Comparison of ENCODE assay signal across 8 cellular contexts in the genomic region with DNA sequence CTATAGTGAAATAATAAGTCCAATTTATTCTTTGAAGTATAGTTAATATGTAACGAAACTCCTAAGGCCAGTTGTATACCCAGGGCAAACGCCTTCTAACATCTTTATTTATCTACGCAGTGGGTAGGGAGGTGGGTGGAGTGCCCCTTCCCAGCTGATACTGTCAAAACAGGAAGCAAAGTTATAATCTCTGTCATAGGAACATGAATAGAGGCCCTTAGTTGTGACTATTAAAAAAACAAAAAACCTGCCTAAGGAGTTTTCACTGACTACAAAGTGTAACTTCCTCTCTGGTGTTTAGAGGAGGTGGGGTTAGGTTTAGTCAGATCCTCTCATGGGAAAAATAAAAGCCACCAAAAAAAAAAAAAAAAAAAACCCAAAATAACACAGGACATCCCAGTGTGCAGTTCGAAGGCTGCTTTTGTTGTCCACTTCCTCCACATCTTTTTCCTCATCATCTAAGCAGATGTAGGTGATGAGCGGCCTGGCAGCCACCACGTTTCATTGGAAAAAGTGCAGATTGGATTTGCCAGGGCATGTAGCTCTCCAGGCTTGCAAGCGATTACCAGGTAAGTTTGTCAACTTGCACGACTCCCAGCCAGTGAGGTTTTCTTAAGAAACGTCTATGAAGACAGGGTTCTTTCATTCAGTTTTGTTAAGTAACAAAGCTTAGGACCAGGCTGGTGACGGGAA. TPM values are rescaled to one million over a fixed set of nuclear protein-coding genes. Genes with fewer than 3 reads are reported as not detected.
DNase-seq lines count a peak whose midpoint lies in the region; ATAC-seq and TF ChIP-seq lines count a peak whose summit lies in the region.

No MANE protein-coding gene starts in this region.

- 20 to 40% (median 26%) methylated on average over 10 of the region's 10 CpGs for WGBS in stomach, 5 donors

- peaks cover 0 to 4% (median 0%) of the 10 kb centered on the region in 3 donors for H3K9me3 Mint-ChIP-seq in T-cell

- no peak for TF ChIP-seq EP300 in stomach (IDR thresholded peaks at IDR 0.05)

- no peaks in the 10 kb centered on the region for H3K27me3 ChIP-seq in foreskin keratinocyte
- H3K27me3 ChIP-seq in stomach: no peaks in the 10 kb centered on the region
- no peaks in the 10 kb centered on the region for H3K27me3 ChIP-seq in MG63

- H3K27ac ChIP-seq in foreskin keratinocyte (peak overlapping the region; percentile 81), stomach (peak overlapping the region; percentile 71 to 86 (median 78))

- CTCF ChIA-PET in T-cell (lab: Charles Lee): interaction anchor here (0.5 to 1.4 kb wide), 4 partner anchors 10 to 1292 kb away, joined by 3 to 6 read pairs (median 4); no protein-coding TSS in a partner anchor

- no peak for TF ChIP-seq CTCF in foreskin keratinocyte (conservative IDR thresholded peaks at IDR 0.05)
- no peak for TF ChIP-seq CTCF in stomach (IDR thresholded peaks at IDR 0.05)

- H3K4me1 Mint-ChIP-seq in T-cell: peaks cover 70 to 88% (median 82%) of the 10 kb centered on the region in 3 donors

- H3K4me1 ChIP-seq in foreskin keratinocyte (peaks cover 54% of the 10 kb centered on the region), stomach (peaks cover 64 to 99% (median 74%) of the 10 kb centered on the region in 4 donors)

- peak; percentile 63 for ATAC-seq in HG03097 (IDR thresholded peaks at IDR 0.05; ENCODE audit: low FRiP score, unreplicated experiment)
- peak; percentile 80 to 83 (median 82) for ATAC-seq in T-cell (replicated peaks in 1 of 4)
- ATAC-seq in foreskin keratinocyte: peak; percentile 42

- H3K4me3 ChIP-seq in stomach (peak overlapping the region in 3 of 4 donors; percentile 5 to 22 (median 10)), MG63 (no peak overlapping the region)

- peak; percentile 30 for DNase-seq in stimulated activated CD4-positive, alpha-beta T cell treated with anti-CD3 and anti-CD28 coated beads, Interleukin-15, amount 100 ng/mL, for 24 hours
- no peak for DNase-seq in stimulated activated CD4-positive, alpha-beta T cell treated with anti-CD3 and anti-CD28 coated beads, Interleukin-12 subunit alpha, Interleukin-12 subunit beta, amount 100 ng/mL, for 4 hours
- peak in 33 of 34 experiments; percentile 25 to 74 (median 54) for DNase-seq in T-cell
- DNase-seq in foreskin keratinocyte: peak in 1 of 2 donors; percentile 67
- peak; percentile 57 for DNase-seq in stomach
- DNase-seq in NCI-H2227 (lab: John Stamatoyannopoulos, UW; ENCODE audit: unreplicated experiment): no peak
- DNase-seq in MG63: no peak

- peak overlapping the region; percentile 94 to 99 for H3K27ac Mint-ChIP-seq in T-cell

- no peaks in the 10 kb centered on the region for H3K9me3 ChIP-seq in stomach
- no peaks in the 10 kb centered on the region for H3K9me3 ChIP-seq in MG63

- peak overlapping the region; percentile 84 to 98 (median 89) for H3K4me3 Mint-ChIP-seq in T-cell

- POLR2A ChIA-PET in T-cell (lab: Charles Lee): interaction anchor here in 1 of 2 donors (0.6 to 0.8 kb wide), 2 partner anchors 58 to 76 kb away, joined by 3 read pairs; no protein-coding TSS in a partner anchor

- H3K36me3 ChIP-seq in stomach: no peaks in the 10 kb centered on the region
- H3K36me3 ChIP-seq in MG63: no peaks in the 10 kb centered on the region

- H3K27me3 Mint-ChIP-seq in T-cell: no peaks in the 10 kb centered on the region

- intact Hi-C loops in stomach (cut with DNase I; ENCODE audit: low total_unique reads): no loop called here

- TF ChIP-seq POLR2A in stomach (IDR thresholded peaks at IDR 0.05): no peak

- H3K36me3 Mint-ChIP-seq in T-cell: peaks cover 16% of the 10 kb centered on the region

RNA-seq across cellular contexts. Expression of a gene that starts 58.7 kb away (rescaled TPM):
- total RNA-seq in T-cell (100 to 1,000 TPM; 130 to 247 (median 164) TPM), foreskin keratinocyte (40.2 and 45.6 TPM in 2 replicates), stomach (100 to 1,000 TPM in 4 of 5 donors, 10 to 100 TPM in 1; 60.3 to 218 (median 190) TPM)
- polyA plus RNA-seq in foreskin keratinocyte (1.8 and 2.1 TPM in 2 replicates), stomach (10 to 100 TPM in 2 of 3 donors, 1 to 10 TPM in 1; 5.4 to 16.0 (median 12.0) TPM)
- total RNA-seq in MG63 (2014; rRNA removed; shearing (Covaris generic); ENCODE audit: low replicate concordance): 16.5 and 32.7 TPM in 2 replicates

Comparison
In these comparisons a context has a peak if more than half of its experiments do, and no peak if none do; other contexts are left out.
1. DNase-seq: peak in stimulated activated CD4-positive, alpha-beta T cell treated with anti-CD3 and anti-CD28 coated beads, Interleukin-15, amount 100 ng/mL, for 24 hours (single experiment), T-cell (33 of 34) and stomach (single experiment); none in stimulated activated CD4-positive, alpha-beta T cell treated with anti-CD3 and anti-CD28 coated beads, Interleukin-12 subunit alpha, Interleukin-12 subunit beta, amount 100 ng/mL, for 4 hours (single experiment), NCI-H2227 (single experiment) and MG63 (single experiment).
2. Peak in every context shown above with its lines, with median percentiles within 50 percentile points of each other: ATAC-seq.